ENCODE assay signal across 14 cellular contexts in genomic region chr7:76149847-76150691, GRCh38. TPM values are rescaled to one million over a fixed set of nuclear protein-coding genes. Genes with fewer than 3 reads are reported as not detected.
DNase-seq lines count a peak whose midpoint lies in the region; ATAC-seq and TF ChIP-seq lines count a peak whose summit lies in the region.
"Had no signal": no experiment of that assay in that cellular context is flagged by ENCODE, and none has a peak within 500 bp of the region (broad histone marks: within the 10 kb centered on the region; RNA-seq: fewer than 3 reads in every experiment).

No MANE protein-coding gene starts in this region.

- POLR2A ChIA-PET in WTC11 (lab: Charles Lee): no interaction called here

- DNase-seq in activated naive CD4-positive, alpha-beta T cell treated with anti-CD3 and anti-CD28 coated beads for 36 hours: no peak
- no peak for DNase-seq in activated naive CD4-positive, alpha-beta T cell (lab: John Stamatoyannopoulos, UW)
- no peak for DNase-seq in WTC11 (ENCODE audit: low spot score)
- DNase-seq in left ventricle myocardium superior: peak; percentile 44
- peak in 7 of 10 donors; percentile 20 to 88 (median 55) for DNase-seq in posterior cingulate gyrus
- DNase-seq: activated CD4-positive, alpha-beta T cell treated with anti-CD3 and anti-CD28 coated beads, Interleukin-2, amount 10 ng/mL, durations not matched to agents 24 days and 14 days; NCI-H146; NCI-H446 treated with DMSO at 0.1 percent for 48 hours; uterus had no signal

- peak overlapping the region; percentile 6 for H3K4me3 Mint-ChIP-seq in activated naive CD4-positive, alpha-beta T cell treated with anti-CD3 and anti-CD28 coated beads for 36 hours
- no peak overlapping the region for H3K4me3 Mint-ChIP-seq in WTC11
- H3K4me3 Mint-ChIP-seq: activated CD4-positive, alpha-beta T cell treated with anti-CD3 and anti-CD28 coated beads, Interleukin-2, amount 10 ng/mL, durations not matched to agents 24 days and 14 days; mesothelial cell of epicardium had no signal

- H3K27ac Mint-ChIP-seq in activated naive CD4-positive, alpha-beta T cell treated with anti-CD3 and anti-CD28 coated beads for 36 hours: no peak overlapping the region
- H3K27ac Mint-ChIP-seq in WTC11: peak overlapping the region; percentile 63; the same call in 1 of the 2 replicates
- H3K27ac Mint-ChIP-seq: activated CD4-positive, alpha-beta T cell treated with anti-CD3 and anti-CD28 coated beads, Interleukin-2, amount 10 ng/mL, durations not matched to agents 24 days and 14 days; mesothelial cell of epicardium had no signal

- H3K9me3 Mint-ChIP-seq in activated naive CD4-positive, alpha-beta T cell treated with anti-CD3 and anti-CD28 coated beads for 36 hours: no peaks in the 10 kb centered on the region
- H3K9me3 Mint-ChIP-seq in WTC11: no peaks in the 10 kb centered on the region
- H3K9me3 Mint-ChIP-seq: activated CD4-positive, alpha-beta T cell treated with anti-CD3 and anti-CD28 coated beads, Interleukin-2, amount 10 ng/mL, durations not matched to agents 24 days and 14 days; mesothelial cell of epicardium had no signal

- no peaks in the 10 kb centered on the region for H3K27me3 Mint-ChIP-seq in activated naive CD4-positive, alpha-beta T cell treated with anti-CD3 and anti-CD28 coated beads for 36 hours (ENCODE audit: low read depth)
- no peaks in the 10 kb centered on the region for H3K27me3 Mint-ChIP-seq in WTC11 (ENCODE audit: low read depth)
- H3K27me3 Mint-ChIP-seq: activated CD4-positive, alpha-beta T cell treated with anti-CD3 and anti-CD28 coated beads, Interleukin-2, amount 10 ng/mL, durations not matched to agents 24 days and 14 days had no signal

- CTCF ChIA-PET in activated naive CD4-positive, alpha-beta T cell treated with anti-CD3 and anti-CD28 coated beads for 36 hours (lab: Charles Lee): interaction anchor here (0.6 kb wide), 2 partner anchors 51 to 171 kb away, joined by 6 to 7 read pairs; no protein-coding TSS in a partner anchor
- CTCF ChIA-PET in WTC11 (lab: Charles Lee): interaction anchor here (0.6 to 1.0 kb wide), 2 partner anchors 81 to 110 kb away, joined by 3 to 5 read pairs; no protein-coding TSS in a partner anchor

- H3K36me3 Mint-ChIP-seq in activated naive CD4-positive, alpha-beta T cell treated with anti-CD3 and anti-CD28 coated beads for 36 hours (ENCODE audit: low read depth): no peaks in the 10 kb centered on the region
- no peaks in the 10 kb centered on the region for H3K36me3 Mint-ChIP-seq in WTC11
- H3K36me3 Mint-ChIP-seq: mesothelial cell of epicardium had no signal

- intact Hi-C loops in activated naive CD4-positive, alpha-beta T cell treated with anti-CD3 and anti-CD28 coated beads for 36 hours (cut with micrococcal nuclease): no loop called here
- intact Hi-C loops in left ventricle myocardium superior (cut with micrococcal nuclease) (no loop called here), posterior cingulate gyrus (cut with DNase I) (no loop called here)

- peaks cover 30% of the 10 kb centered on the region for H3K4me1 Mint-ChIP-seq in activated naive CD4-positive, alpha-beta T cell treated with anti-CD3 and anti-CD28 coated beads for 36 hours (ENCODE audit: low read depth)
- peaks cover 9% of the 10 kb centered on the region for H3K4me1 Mint-ChIP-seq in WTC11

- ATAC-seq in WTC11: peak; percentile 36
- peak; percentile 50 for ATAC-seq in left ventricle myocardium superior
- ATAC-seq in GM18502 (IDR thresholded peaks at IDR 0.05; ENCODE audit: poor library complexity, unreplicated experiment): no peak
- ATAC-seq in GM19023 (IDR thresholded peaks at IDR 0.05; ENCODE audit: unreplicated experiment): no peak
- no peak for ATAC-seq in GM21737 (IDR thresholded peaks at IDR 0.05; ENCODE audit: unreplicated experiment)
- ATAC-seq: gastroesophageal sphincter had no signal

- no peak for TF ChIP-seq CTCF in WTC11 (IDR thresholded peaks at IDR 0.05)

TF ChIP-seq in WTC11, 78 proteins besides CTCF, POLR2A, EP300 and RAD21:
- no peak for TF ChIP-seq STAT6 (CRISPR knock-in tag; conservative IDR thresholded peaks at IDR 0.05; ENCODE audit: low read depth)
- TF ChIP-seq NFYB (CRISPR knock-in tag; conservative IDR thresholded peaks at IDR 0.05; ENCODE audit: low read depth): no peak
- no peak for TF ChIP-seq FOXP4 (CRISPR knock-in tag; IDR thresholded peaks at IDR 0.05)
- no peak for TF ChIP-seq AR (CRISPR knock-in tag; IDR thresholded peaks at IDR 0.05)
- no peak for TF ChIP-seq ZSCAN18 (CRISPR knock-in tag; IDR thresholded peaks at IDR 0.05)
- no peak for TF ChIP-seq PRRX2 (CRISPR knock-in tag; IDR thresholded peaks at IDR 0.05)
- TF ChIP-seq JUN (CRISPR knock-in tag; IDR thresholded peaks at IDR 0.05): no peak
- no peak for TF ChIP-seq NR1H2 (CRISPR knock-in tag; IDR thresholded peaks at IDR 0.05)
- no peak for TF ChIP-seq SMAD4 (CRISPR knock-in tag; IDR thresholded peaks at IDR 0.05)
- TF ChIP-seq ATF1 (CRISPR knock-in tag; IDR thresholded peaks at IDR 0.05): no peak
- TF ChIP-seq ETV6 (CRISPR knock-in tag; IDR thresholded peaks at IDR 0.05): no peak
- no peak for TF ChIP-seq ZNF416 (CRISPR knock-in tag; IDR thresholded peaks at IDR 0.05)
- TF ChIP-seq ZNF263 (CRISPR knock-in tag; IDR thresholded peaks at IDR 0.05; ENCODE audit: low read depth): no peak
- no peak for TF ChIP-seq EMX1 (CRISPR knock-in tag; IDR thresholded peaks at IDR 0.05)

RNA-seq across cellular contexts. Expression of gene SRRM3, which starts 51.6 kb away (rescaled TPM):
- total RNA-seq in activated naive CD4-positive, alpha-beta T cell treated with anti-CD3 and anti-CD28 coated beads for 36 hours: not detected
- total RNA-seq in WTC11 (2021) (17.7 to 24.6 TPM (median 20.7 TPM) in 3 replicates), left ventricle myocardium superior (17.2 TPM)

Comparison
In these comparisons a context has a peak if more than half of its experiments do, and no peak if none do; other contexts are left out.
1. DNase-seq: peak in left ventricle myocardium superior (single experiment) and posterior cingulate gyrus (7 of 10); none in activated naive CD4-positive, alpha-beta T cell treated with anti-CD3 and anti-CD28 coated beads for 36 hours (single experiment), activated naive CD4-positive, alpha-beta T cell (0 of 4) and WTC11 (single experiment).
2. ATAC-seq: peak in WTC11 (single experiment) and left ventricle myocardium superior (single experiment); none in GM18502 (single experiment), GM19023 (single experiment) and GM21737 (single experiment).
3. RNA of gene SRRM3, which starts 51.6 kb away (total RNA-seq): 17.7 to 24.6 TPM in WTC11 and 17.2 TPM in left ventricle myocardium superior (single experiment); not detected in activated naive CD4-positive, alpha-beta T cell treated with anti-CD3 and anti-CD28 coated beads for 36 hours; every median in the first group is over 10 times any median in the second.